Comparison of ENCODE assay signal across 8 cellular contexts in genomic region chr16:67807148-67807682, GRCh38. TPM values are rescaled to one million over a fixed set of nuclear protein-coding genes. Genes with fewer than 3 reads are reported as not detected.
DNase-seq lines count a peak whose midpoint lies in the region; ATAC-seq lines count a peak whose summit lies in the region.

No MANE protein-coding gene starts in this region.

- no peaks in the 10 kb centered on the region for H3K9me3 Mint-ChIP-seq in central memory CD8-positive, alpha-beta T cell
- no peaks in the 10 kb centered on the region for H3K9me3 Mint-ChIP-seq in naive thymus-derived CD8-positive, alpha-beta T cell

- WGBS in HUES64 = 34% methylated on average over 24 of the region's 24 CpGs

- no peaks in the 10 kb centered on the region for H3K9me3 ChIP-seq in BLaER1 treated with 17β-estradiol and CSF1 and Interleukin-3, amounts not matched to agents 10 nM and 100 nM (replicated peaks in 1 of 11)
- no peaks in the 10 kb centered on the region for H3K9me3 ChIP-seq in HUES64 (ENCODE audit: insufficient read depth, low read depth, low read length)

- DNase-seq in central memory CD8-positive, alpha-beta T cell (ENCODE audit: low spot score in 2 of 2) = no peak
- no peak for DNase-seq in naive thymus-derived CD8-positive, alpha-beta T cell
- DNase-seq in NCI-H82 treated with DMSO at 0.1 percent for 48 hours (lab: John Stamatoyannopoulos, UW; ENCODE audit: unreplicated experiment) (no peak), NCI-H510A (lab: John Stamatoyannopoulos, UW) (no peak), ecto neural progenitor cell (ENCODE audit: low spot score) (no peak)
- no peak for DNase-seq in activated CD4-positive, CD25-positive, alpha-beta regulatory T cell treated with anti-CD3 and anti-CD28 coated beads, Interleukin-2, amount 50 U/mL, for 72 hours

- H3K4me3 Mint-ChIP-seq in central memory CD8-positive, alpha-beta T cell = peak overlapping the region; percentile 78
- peak overlapping the region; percentile 87 to 96 (median 92) for H3K4me3 Mint-ChIP-seq in naive thymus-derived CD8-positive, alpha-beta T cell

- H3K27ac ChIP-seq in BLaER1 treated with 17β-estradiol and CSF1 and Interleukin-3, amounts not matched to agents 10 nM and 100 nM = peak overlapping the region in 10 of 11 experiments; percentile 78 to 89 (median 83); a peak in 18 of 22 replicates
- H3K27ac ChIP-seq in HUES64 (ENCODE audit: low read depth, low read length) = 0 out of 2 replicates have a peak overlapping the region, but pooled peaks have one; percentile 54

- ATAC-seq in central memory CD8-positive, alpha-beta T cell (replicated peaks; ENCODE audit: extremely low read depth, poor library complexity, severe bottlenecking) = no peak
- ATAC-seq in naive thymus-derived CD8-positive, alpha-beta T cell = no peak

- peaks cover 41 to 45% (median 43%) of the 10 kb centered on the region in 10 experiments for H3K4me1 ChIP-seq in BLaER1 treated with 17β-estradiol and CSF1 and Interleukin-3, amounts not matched to agents 10 nM and 100 nM
- H3K4me1 ChIP-seq in HUES64 (ENCODE audit: insufficient read depth, low read length) = peaks cover 9% of the 10 kb centered on the region; the same call in 1 of the 2 replicates

- H3K27me3 ChIP-seq in BLaER1 treated with 17β-estradiol and CSF1 and Interleukin-3, amounts not matched to agents 10 nM and 100 nM = no peaks in the 10 kb centered on the region
- no peaks in the 10 kb centered on the region for H3K27me3 ChIP-seq in HUES64 (ENCODE audit: insufficient read depth, low read length)

- H4K20me1 ChIP-seq in BLaER1 treated with 17β-estradiol and CSF1 and Interleukin-3, amounts not matched to agents 10 nM and 100 nM = peaks cover under 1 to 17% (median 10%) of the 10 kb centered on the region in 11 experiments; a peak in 14 of 22 replicates

- peaks cover 18% of the 10 kb centered on the region for H3K4me1 Mint-ChIP-seq in central memory CD8-positive, alpha-beta T cell
- H3K4me1 Mint-ChIP-seq in naive thymus-derived CD8-positive, alpha-beta T cell = peaks cover 14 to 43% (median 39%) of the 10 kb centered on the region in 4 donors

- H3K36me3 ChIP-seq in BLaER1 treated with 17β-estradiol and CSF1 and Interleukin-3, amounts not matched to agents 10 nM and 100 nM = peaks cover 10 to 30% (median 23%) of the 10 kb centered on the region in 11 experiments; a peak in 21 of 22 replicates
- H3K36me3 ChIP-seq in HUES64 (ENCODE audit: insufficient read depth, low read length) = peaks cover 13% of the 10 kb centered on the region

- peaks cover 11% of the 10 kb centered on the region for H3K36me3 Mint-ChIP-seq in central memory CD8-positive, alpha-beta T cell (ENCODE audit: insufficient read depth)
- peaks cover 0 to 16% (median 5%) of the 10 kb centered on the region in 3 donors for H3K36me3 Mint-ChIP-seq in naive thymus-derived CD8-positive, alpha-beta T cell

- POLR2A ChIA-PET in naive thymus-derived CD8-positive, alpha-beta T cell (lab: Charles Lee) = interaction anchor here (0.5 to 2.2 kb wide), 20 partner anchors 9 to 529 kb away, joined by 3 to 14 read pairs (median 4); partner anchors contain the start of genes ACD, ATP6V0D1, EDC4 and GFOD2

- peak overlapping the region; percentile 80 to 100 (median 92) for H3K4me3 ChIP-seq in BLaER1 treated with 17β-estradiol and CSF1 and Interleukin-3, amounts not matched to agents 10 nM and 100 nM
- H3K4me3 ChIP-seq in HUES64 (ENCODE audit: low read length) = peak overlapping the region; percentile 97

- peak overlapping the region; percentile 50 to 95 (median 91); a peak in 21 of 22 replicates for H3K9ac ChIP-seq in BLaER1 treated with 17β-estradiol and CSF1 and Interleukin-3, amounts not matched to agents 10 nM and 100 nM
- H3K9ac ChIP-seq in HUES64 (ENCODE audit: low read depth, low read length) = peak overlapping the region; percentile 31

- no peaks in the 10 kb centered on the region for H3K27me3 Mint-ChIP-seq in central memory CD8-positive, alpha-beta T cell
- no peaks in the 10 kb centered on the region for H3K27me3 Mint-ChIP-seq in naive thymus-derived CD8-positive, alpha-beta T cell

- peak overlapping the region; percentile 88 for H3K27ac Mint-ChIP-seq in central memory CD8-positive, alpha-beta T cell (ENCODE audit: low read depth)
- H3K27ac Mint-ChIP-seq in naive thymus-derived CD8-positive, alpha-beta T cell = peak overlapping the region; percentile 77 to 98 (median 94)

- peak overlapping the region; percentile 64 to 93 (median 87) for H3K4me2 ChIP-seq in BLaER1 treated with 17β-estradiol and CSF1 and Interleukin-3, amounts not matched to agents 10 nM and 100 nM

RNA-seq across cellular contexts. Expression of gene TSNAXIP1, which starts 0.5 kb away (rescaled TPM):
- polyA plus RNA-seq in HUES64 (2013, experiment 1 of 2) = 0.85 TPM
- 1.1 TPM for polyA plus RNA-seq in HUES64 (2013, experiment 2 of 2)
- 1 to 10 TPM; 1.0 to 1.2 TPM for total RNA-seq in naive thymus-derived CD8-positive, alpha-beta T cell
- under 1 TPM in 1 of 3 donors, not detected in 2; 0.14 TPM for polyA plus RNA-seq in naive thymus-derived CD8-positive, alpha-beta T cell

RNA-seq across cellular contexts. Expression of gene RANBP10, which starts 0.9 kb away (rescaled TPM):
- 9.7 TPM for polyA plus RNA-seq in HUES64 (2013, experiment 1 of 2)
- 9.1 TPM for polyA plus RNA-seq in HUES64 (2013, experiment 2 of 2)
- total RNA-seq in naive thymus-derived CD8-positive, alpha-beta T cell = 10 to 100 TPM; 18.5 to 23.6 TPM
- polyA plus RNA-seq in naive thymus-derived CD8-positive, alpha-beta T cell = 10 to 100 TPM in 1 of 3 donors, 1 to 10 TPM in 2; 5.8 to 13.8 (median 6.3) TPM

RNA-seq across cellular contexts. Expression of gene THAP11, which starts 34.9 kb away (rescaled TPM):
- polyA plus RNA-seq in HUES64 (2013, experiment 1 of 2) = 32.9 TPM
- polyA plus RNA-seq in HUES64 (2013, experiment 2 of 2) = 34.4 TPM
- 10 to 100 TPM; 63.8 to 63.9 TPM for total RNA-seq in naive thymus-derived CD8-positive, alpha-beta T cell
- 100 to 1,000 TPM; 132 to 158 (median 143) TPM for polyA plus RNA-seq in naive thymus-derived CD8-positive, alpha-beta T cell

RNA-seq across cellular contexts. Expression of gene NUTF2, which starts 39.5 kb away (rescaled TPM):
- 242 TPM for polyA plus RNA-seq in HUES64 (2013, experiment 1 of 2)
- 239 TPM for polyA plus RNA-seq in HUES64 (2013, experiment 2 of 2)
- total RNA-seq in naive thymus-derived CD8-positive, alpha-beta T cell = 10 to 100 TPM; 37.0 to 40.6 TPM
- 100 to 1,000 TPM; 109 to 124 (median 114) TPM for polyA plus RNA-seq in naive thymus-derived CD8-positive, alpha-beta T cell

RNA-seq across cellular contexts. Expression of gene CENPT, which starts 40.3 kb away (rescaled TPM):
- 35.3 TPM for polyA plus RNA-seq in HUES64 (2013, experiment 1 of 2)
- polyA plus RNA-seq in HUES64 (2013, experiment 2 of 2) = 31.2 TPM
- total RNA-seq in naive thymus-derived CD8-positive, alpha-beta T cell = 100 to 1,000 TPM; 108 to 117 TPM
- polyA plus RNA-seq in naive thymus-derived CD8-positive, alpha-beta T cell = 10 to 100 TPM; 11.8 to 17.8 (median 13.1) TPM
